17 cellular contexts compared by ENCODE assay signal in the genomic region with DNA sequence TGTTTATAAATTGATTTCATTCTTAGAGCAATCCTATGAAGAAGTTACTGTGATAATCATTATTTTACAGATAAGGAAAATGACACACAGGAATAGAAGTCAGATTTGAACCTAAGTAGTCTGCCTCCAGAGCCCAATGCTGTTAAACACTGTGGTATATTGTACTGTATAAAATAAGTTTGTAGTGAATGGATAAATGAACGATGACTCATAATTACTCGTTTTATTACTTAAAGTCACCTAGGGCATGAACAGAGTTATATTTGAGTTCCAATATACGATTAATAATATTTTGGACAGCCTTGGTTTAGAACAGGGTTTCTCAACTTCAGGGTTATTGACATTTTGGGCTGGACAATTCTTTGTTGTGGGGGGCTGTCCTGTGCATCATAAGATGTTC. TPM values are rescaled to one million over a fixed set of nuclear protein-coding genes. Genes with fewer than 3 reads are reported as not detected.
DNase-seq lines count a peak whose midpoint lies in the region; ATAC-seq, FAIRE-seq and TF ChIP-seq lines count a peak whose summit lies in the region.
"Had no signal": no experiment of that assay in that cellular context is flagged by ENCODE, and none has a peak within 500 bp of the region (broad histone marks: within the 10 kb centered on the region; RNA-seq: fewer than 3 reads in every experiment).

No MANE protein-coding gene starts in this region.

- FAIRE-seq in A549 (lab: Jason Lieb, UNC) = no peak
- FAIRE-seq: H54 had no signal

- TF ChIP-seq RAD21 in A549 (conservative IDR thresholded peaks at IDR 0.05 in 1 of 2, IDR thresholded peaks at IDR 0.05 in 1 of 2) = no peak

- TF ChIP-seq POLR2A in A549 (IDR thresholded peaks at IDR 0.05; ENCODE audit: low read length) = no peak

- TF ChIP-seq CTCF in A549 (IDR thresholded peaks at IDR 0.05) = no peak
- TF ChIP-seq CTCF in VCaP (conservative IDR thresholded peaks at IDR 0.05) = no peak

- H3K4me1 ChIP-seq in A549 = peaks cover 5% of the 10 kb centered on the region; the same call in 1 of the 3 replicates
- H3K4me1 ChIP-seq: BLaER1 treated with 17β-estradiol and CSF1 and Interleukin-3, amounts not matched to agents 10 nM and 100 nM had no signal

- DNase-seq in A549 (ENCODE audit: low read depth in 1 of 2, low spot score in 1 of 2) = no peak
- DNase-seq in HT-29 (ENCODE audit: low spot score) = peak; percentile 26
- DNase-seq in kidney tubule cell (ENCODE audit: low spot score) = peak; percentile 35
- no peak for DNase-seq in SIG-M5 treated with dmso at 0.1 percent for 504 hours (lab: John Stamatoyannopoulos, UW; ENCODE audit: unreplicated experiment)
- DNase-seq in SKM-1 (lab: John Stamatoyannopoulos, UW; ENCODE audit: unreplicated experiment) = no peak
- no peak for DNase-seq in AG08396 (ENCODE audit: low spot score)
- DNase-seq: Calu3; CD4-positive, CD25-positive, alpha-beta regulatory T cell; DMS 273 treated with DMSO at 0.1 percent for 48 hours; DMS79; GDM1 had no signal

- H3K4me2 ChIP-seq in A549 = peak overlapping the region; percentile 10; the same call in 1 of the 3 replicates
- H3K4me2 ChIP-seq: BLaER1 treated with 17β-estradiol and CSF1 and Interleukin-3, amounts not matched to agents 10 nM and 100 nM; KMS-11 had no signal

- TF ChIP-seq EP300 in A549 (IDR thresholded peaks at IDR 0.05) = no peak

- POLR2A ChIA-PET in A549 (lab: Yijun Ruan, JAX) = no interaction called here

- no peak overlapping the region for H3K4me3 ChIP-seq in A549
- H3K4me3 ChIP-seq: BLaER1 treated with 17β-estradiol and CSF1 and Interleukin-3, amounts not matched to agents 10 nM and 100 nM had no signal

- no peaks in the 10 kb centered on the region for H3K9me3 ChIP-seq in A549
- H3K9me3 ChIP-seq: BLaER1 treated with 17β-estradiol and CSF1 and Interleukin-3, amounts not matched to agents 10 nM and 100 nM had no signal

- H3K27ac ChIP-seq in A549 (no peak overlapping the region), VCaP (peak overlapping the region; percentile 47; the same call in 1 of the 2 replicates)
- H3K27ac ChIP-seq: 22Rv1; BLaER1 treated with 17β-estradiol and CSF1 and Interleukin-3, amounts not matched to agents 10 nM and 100 nM; KMS-11 had no signal

- WGBS in A549 (ENCODE audit: missing lambda C conversion rate) = 15% methylated on average over 3 of the region's 3 CpGs

- CTCF ChIA-PET in A549 (lab: Yijun Ruan, JAX) = no interaction called here

- ATAC-seq in A549 = no peak
- no peak for ATAC-seq in HG02571 (IDR thresholded peaks at IDR 0.05; ENCODE audit: unreplicated experiment)

TF ChIP-seq in A549, 52 proteins besides CTCF, POLR2A, EP300 and RAD21:
- no peak for TF ChIP-seq POLR2AphosphoS2 (conservative IDR thresholded peaks at IDR 0.05; ENCODE audit: low read length)
- no peak for TF ChIP-seq CBX2 (IDR thresholded peaks at IDR 0.05; ENCODE audit: borderline replicate concordance, low read depth)
- TF ChIP-seq FOSL2 (IDR thresholded peaks at IDR 0.05) = no peak
- TF ChIP-seq FOSL2 (CRISPR knock-in tag; IDR thresholded peaks at IDR 0.05) = peak; percentile 75
- TF ChIP-seq FOSB (CRISPR knock-in tag; IDR thresholded peaks at IDR 0.05) = no peak

RNA-seq across cellular contexts. Expression of a gene that starts 7.8 kb away (rescaled TPM):
- polyA plus RNA-seq in A549 (2011; rRNA removed) = 15.6 and 23.1 TPM in 2 replicates
- polyA plus RNA-seq in A549 (2012; cell fraction: cytosol; rRNA removed) = 3.7 and 4.1 TPM in 2 replicates
- 4.4 and 6.8 TPM in 2 replicates for polyA plus RNA-seq in A549 (2012; cell fraction: nucleus; rRNA removed)
- 7.4 to 8.0 TPM (median 7.8 TPM) in 3 replicates for polyA plus RNA-seq in A549 (2017; fragmentation: RNase III; extraction: RNeasy Plus Mini Kit Qiagen cat#74134 plus additional on column Dnase treatment)
- 17.9 and 21.4 TPM in 2 replicates for polyA minus RNA-seq in A549 (2011; rRNA and poly(A)+ RNA removed)
- 3.0 TPM in 2 replicates for total RNA-seq in HT-29 (2014; rRNA removed; shearing (Covaris generic))

Comparison
In these comparisons a context has a peak if more than half of its experiments do, and no peak if none do; other contexts are left out.
1. DNase-seq: peak in HT-29 (single experiment) and kidney tubule cell (single experiment); none in A549 (0 of 2), SIG-M5 treated with dmso at 0.1 percent for 504 hours (single experiment), SKM-1 (single experiment) and AG08396 (single experiment).